ENCODE assay signal across 8 cellular contexts in genomic region chr9:93453047-93453914, GRCh38. TPM values are rescaled to one million over a fixed set of nuclear protein-coding genes. Genes with fewer than 3 reads are reported as not detected.
DNase-seq lines count a peak whose midpoint lies in the region; ATAC-seq and TF ChIP-seq lines count a peak whose summit lies in the region.

FAM120AOS (minus strand) TSS chr9:93453581; CDS start chr9:93452709, 872 bp downstream.

- H3K9me3 ChIP-seq in liver (ENCODE audit: control insufficient read depth in 4 of 4, low read length in 3 of 4) = no peaks in the 10 kb centered on the region

- H3K27ac ChIP-seq in dorsolateral prefrontal cortex = peak within 1 kb of the TSS; percentile 65 to 99 (median 94)
- H3K27ac ChIP-seq in liver (ENCODE audit: low read depth in 1 of 2, low read length in 2 of 2) = peak within 1 kb of the TSS; percentile 89 to 90

- POLR2A ChIA-PET in activated CD4-positive, alpha-beta memory T cell treated with anti-CD3 and anti-CD28 coated beads for 36 hours (lab: Charles Lee) = interaction anchor here (0.6 to 2.2 kb wide), 9 partner anchors 8 to 1128 kb away, joined by 3 to 25 read pairs (median 3); partner anchors contain the start of genes CENPP and NOL8

- H3K27ac Mint-ChIP-seq in activated CD4-positive, alpha-beta memory T cell treated with anti-CD3 and anti-CD28 coated beads for 36 hours = peak within 1 kb of the TSS; percentile 93

- H3K9ac ChIP-seq in liver (ENCODE audit: low read depth in 1 of 2, low read length in 2 of 2) = peak within 1 kb of the TSS; percentile 79 to 94

- H3K27me3 Mint-ChIP-seq in activated CD4-positive, alpha-beta memory T cell treated with anti-CD3 and anti-CD28 coated beads for 36 hours = no peaks in the 10 kb centered on the region

- ATAC-seq in GM19372 (IDR thresholded peaks at IDR 0.05; ENCODE audit: low read depth, unreplicated experiment) (peak; percentile 54), HG03558 (IDR thresholded peaks at IDR 0.05; ENCODE audit: extremely low read depth, unreplicated experiment) (peak; percentile 32)

- H3K36me3 ChIP-seq in liver (ENCODE audit: control insufficient read depth in 4 of 4, insufficient read depth in 3 of 4, low read depth in 1 of 4, low read length in 3 of 4) = no peaks in the 10 kb centered on the region

- H3K27me3 ChIP-seq in dorsolateral prefrontal cortex = no peaks in the 10 kb centered on the region
- no peaks in the 10 kb centered on the region for H3K27me3 ChIP-seq in liver (ENCODE audit: control insufficient read depth in 4 of 4, insufficient read depth in 4 of 4, low read length in 3 of 4)

- under 1% methylated on average over 34 of the region's 34 CpGs for WGBS in liver

- TF ChIP-seq CTCF in dorsolateral prefrontal cortex (IDR thresholded peaks at IDR 0.05 in 54 of 56, conservative IDR thresholded peaks at IDR 0.05 in 2 of 56; ENCODE audit: low read depth in 1 of 56, partially characterized antibody in 56 of 56) (peak in 25 of 56 donors; percentile 9 to 55 (median 25)), liver (IDR thresholded peaks at IDR 0.05; ENCODE audit: low read depth, low read length, missing input control) (no peak)

- TF ChIP-seq RAD21 in liver (IDR thresholded peaks at IDR 0.05) = peak in 1 of 2 donors; percentile 55

- peak within 1 kb of the TSS; percentile 91 for H3K4me3 Mint-ChIP-seq in activated CD4-positive, alpha-beta memory T cell treated with anti-CD3 and anti-CD28 coated beads for 36 hours

- H3K9me3 Mint-ChIP-seq in activated CD4-positive, alpha-beta memory T cell treated with anti-CD3 and anti-CD28 coated beads for 36 hours = no peaks in the 10 kb centered on the region

- DNase-seq in C1 segment of cervical spinal cord (lab: John Stamatoyannopoulos, UW) = peak; percentile 53 to 94 (median 90)
- peak; percentile 87 for DNase-seq in NCI-H774 (lab: John Stamatoyannopoulos, UW)
- DNase-seq in activated CD4-positive, alpha-beta memory T cell treated with anti-CD3 and anti-CD28 coated beads for 36 hours = peak; percentile 92
- DNase-seq in dorsolateral prefrontal cortex = peak; percentile 88 to 99 (median 96)
- peak; percentile 89 for DNase-seq in stimulated activated CD4-positive, alpha-beta T cell treated with anti-CD3 and anti-CD28 coated beads, Interleukin-4, amount 100 ng/mL, for 24 hours

- peaks cover 29% of the 10 kb centered on the region for H3K36me3 Mint-ChIP-seq in activated CD4-positive, alpha-beta memory T cell treated with anti-CD3 and anti-CD28 coated beads for 36 hours

- peaks cover 3 to 43% (median 26%) of the 10 kb centered on the region in 4 donors for H3K4me1 ChIP-seq in liver (ENCODE audit: control insufficient read depth in 4 of 4, insufficient read depth in 4 of 4, low read length in 3 of 4)

- peak within 1 kb of the TSS; percentile 64 to 97 (median 86) for H3K4me3 ChIP-seq in dorsolateral prefrontal cortex
- H3K4me3 ChIP-seq in liver (ENCODE audit: low read depth in 1 of 3, low read length in 3 of 3) = peak within 1 kb of the TSS; percentile 83 to 96 (median 94)

- intact Hi-C loops in activated CD4-positive, alpha-beta memory T cell treated with anti-CD3 and anti-CD28 coated beads for 36 hours (cut with micrococcal nuclease) = loop anchor here (1.0 to 10.0 kb wide), 7 partner anchors 10 to 714 kb away; partner anchors contain the start of genes BICD2 and CARD19
- intact Hi-C loops in dorsolateral prefrontal cortex (cut with DNase I) = loop anchor here (2.0 to 10.0 kb wide), 4 partner anchors 74 to 358 kb away; partner anchors contain the start of gene CARD19 (in 2 of the 2)

- H3K4me1 Mint-ChIP-seq in activated CD4-positive, alpha-beta memory T cell treated with anti-CD3 and anti-CD28 coated beads for 36 hours (ENCODE audit: low read depth) = peaks cover 44% of the 10 kb centered on the region

- CTCF ChIA-PET in activated CD4-positive, alpha-beta memory T cell treated with anti-CD3 and anti-CD28 coated beads for 36 hours (lab: Charles Lee) = interaction anchor here (0.7 to 2.4 kb wide), 3 partner anchors 11 to 344 kb away, joined by 3 to 22 read pairs (median 12); no protein-coding TSS in a partner anchor

TF ChIP-seq in liver, 16 proteins besides CTCF, POLR2A, EP300 and RAD21:
- TF ChIP-seq, protein P1, sequence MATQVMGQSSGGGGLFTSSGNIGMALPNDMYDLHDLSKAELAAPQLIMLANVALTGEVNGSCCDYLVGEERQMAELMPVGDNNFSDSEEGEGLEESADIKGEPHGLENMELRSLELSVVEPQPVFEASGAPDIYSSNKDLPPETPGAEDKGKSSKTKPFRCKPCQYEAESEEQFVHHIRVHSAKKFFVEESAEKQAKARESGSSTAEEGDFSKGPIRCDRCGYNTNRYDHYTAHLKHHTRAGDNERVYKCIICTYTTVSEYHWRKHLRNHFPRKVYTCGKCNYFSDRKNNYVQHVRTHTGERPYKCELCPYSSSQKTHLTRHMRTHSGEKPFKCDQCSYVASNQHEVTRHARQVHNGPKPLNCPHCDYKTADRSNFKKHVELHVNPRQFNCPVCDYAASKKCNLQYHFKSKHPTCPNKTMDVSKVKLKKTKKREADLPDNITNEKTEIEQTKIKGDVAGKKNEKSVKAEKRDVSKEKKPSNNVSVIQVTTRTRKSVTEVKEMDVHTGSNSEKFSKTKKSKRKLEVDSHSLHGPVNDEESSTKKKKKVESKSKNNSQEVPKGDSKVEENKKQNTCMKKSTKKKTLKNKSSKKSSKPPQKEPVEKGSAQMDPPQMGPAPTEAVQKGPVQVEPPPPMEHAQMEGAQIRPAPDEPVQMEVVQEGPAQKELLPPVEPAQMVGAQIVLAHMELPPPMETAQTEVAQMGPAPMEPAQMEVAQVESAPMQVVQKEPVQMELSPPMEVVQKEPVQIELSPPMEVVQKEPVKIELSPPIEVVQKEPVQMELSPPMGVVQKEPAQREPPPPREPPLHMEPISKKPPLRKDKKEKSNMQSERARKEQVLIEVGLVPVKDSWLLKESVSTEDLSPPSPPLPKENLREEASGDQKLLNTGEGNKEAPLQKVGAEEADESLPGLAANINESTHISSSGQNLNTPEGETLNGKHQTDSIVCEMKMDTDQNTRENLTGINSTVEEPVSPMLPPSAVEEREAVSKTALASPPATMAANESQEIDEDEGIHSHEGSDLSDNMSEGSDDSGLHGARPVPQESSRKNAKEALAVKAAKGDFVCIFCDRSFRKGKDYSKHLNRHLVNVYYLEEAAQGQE (IDR thresholded peaks at IDR 0.05) = peak; percentile 66
- TF ChIP-seq EGR1 (IDR thresholded peaks at IDR 0.05; ENCODE audit: low read depth in 2 of 2) = peak; percentile 87 to 93
- TF ChIP-seq, protein P2, sequence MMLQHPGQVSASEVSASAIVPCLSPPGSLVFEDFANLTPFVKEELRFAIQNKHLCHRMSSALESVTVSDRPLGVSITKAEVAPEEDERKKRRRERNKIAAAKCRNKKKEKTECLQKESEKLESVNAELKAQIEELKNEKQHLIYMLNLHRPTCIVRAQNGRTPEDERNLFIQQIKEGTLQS (IDR thresholded peaks at IDR 0.05) = no peak
- TF ChIP-seq, protein P3, sequence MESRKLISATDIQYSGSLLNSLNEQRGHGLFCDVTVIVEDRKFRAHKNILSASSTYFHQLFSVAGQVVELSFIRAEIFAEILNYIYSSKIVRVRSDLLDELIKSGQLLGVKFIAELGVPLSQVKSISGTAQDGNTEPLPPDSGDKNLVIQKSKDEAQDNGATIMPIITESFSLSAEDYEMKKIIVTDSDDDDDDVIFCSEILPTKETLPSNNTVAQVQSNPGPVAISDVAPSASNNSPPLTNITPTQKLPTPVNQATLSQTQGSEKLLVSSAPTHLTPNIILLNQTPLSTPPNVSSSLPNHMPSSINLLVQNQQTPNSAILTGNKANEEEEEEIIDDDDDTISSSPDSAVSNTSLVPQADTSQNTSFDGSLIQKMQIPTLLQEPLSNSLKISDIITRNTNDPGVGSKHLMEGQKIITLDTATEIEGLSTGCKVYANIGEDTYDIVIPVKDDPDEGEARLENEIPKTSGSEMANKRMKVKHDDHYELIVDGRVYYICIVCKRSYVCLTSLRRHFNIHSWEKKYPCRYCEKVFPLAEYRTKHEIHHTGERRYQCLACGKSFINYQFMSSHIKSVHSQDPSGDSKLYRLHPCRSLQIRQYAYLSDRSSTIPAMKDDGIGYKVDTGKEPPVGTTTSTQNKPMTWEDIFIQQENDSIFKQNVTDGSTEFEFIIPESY (IDR thresholded peaks at IDR 0.05) = no peak
- no peak for TF ChIP-seq FOXA2 (IDR thresholded peaks at IDR 0.05)
- TF ChIP-seq SP1 (IDR thresholded peaks at IDR 0.05) = peak; percentile 73
- TF ChIP-seq RXRA (IDR thresholded peaks at IDR 0.05) = peak; percentile 9 to 47
- peak in 1 of 2 donors; percentile 67 for TF ChIP-seq JUND (IDR thresholded peaks at IDR 0.05)
- TF ChIP-seq HNF4G (IDR thresholded peaks at IDR 0.05) = no peak
- TF ChIP-seq FOXA1 (IDR thresholded peaks at IDR 0.05) = no peak
- peak; percentile 60 to 89 for TF ChIP-seq GABPA (IDR thresholded peaks at IDR 0.05 in 1 of 2, conservative IDR thresholded peaks at IDR 0.05 in 1 of 2)
- TF ChIP-seq TAF1 (conservative IDR thresholded peaks at IDR 0.05) = peak; percentile 14
- TF ChIP-seq NR2F2 (IDR thresholded peaks at IDR 0.05) = peak; percentile 41
- peak; percentile 18 for TF ChIP-seq MAX (IDR thresholded peaks at IDR 0.05)
- peak; percentile 91 for TF ChIP-seq YY1 (IDR thresholded peaks at IDR 0.05)
- TF ChIP-seq HNF4A (conservative IDR thresholded peaks at IDR 0.05) = peak; percentile 8 to 50

RNA-seq across cellular contexts. Expression of gene FAM120AOS, which starts in this region (rescaled TPM):
- 10 to 100 TPM; 35.4 to 36.4 TPM for total RNA-seq in activated CD4-positive, alpha-beta memory T cell treated with anti-CD3 and anti-CD28 coated beads for 36 hours
- total RNA-seq in dorsolateral prefrontal cortex (10 to 100 TPM; 34.2 to 62.8 (median 46.0) TPM), liver (10 to 100 TPM; 17.2 to 25.0 TPM)
- 10 to 100 TPM; 16.4 to 17.4 TPM for polyA plus RNA-seq in liver

Comparison
In these comparisons a context has a peak if more than half of its experiments do, and no peak if none do; other contexts are left out.
1. Peak in every context shown above with its lines: DNase-seq, ATAC-seq, H3K4me3 ChIP-seq and H3K27ac ChIP-seq.